8 cellular contexts compared by ENCODE assay signal in the genomic region with DNA sequence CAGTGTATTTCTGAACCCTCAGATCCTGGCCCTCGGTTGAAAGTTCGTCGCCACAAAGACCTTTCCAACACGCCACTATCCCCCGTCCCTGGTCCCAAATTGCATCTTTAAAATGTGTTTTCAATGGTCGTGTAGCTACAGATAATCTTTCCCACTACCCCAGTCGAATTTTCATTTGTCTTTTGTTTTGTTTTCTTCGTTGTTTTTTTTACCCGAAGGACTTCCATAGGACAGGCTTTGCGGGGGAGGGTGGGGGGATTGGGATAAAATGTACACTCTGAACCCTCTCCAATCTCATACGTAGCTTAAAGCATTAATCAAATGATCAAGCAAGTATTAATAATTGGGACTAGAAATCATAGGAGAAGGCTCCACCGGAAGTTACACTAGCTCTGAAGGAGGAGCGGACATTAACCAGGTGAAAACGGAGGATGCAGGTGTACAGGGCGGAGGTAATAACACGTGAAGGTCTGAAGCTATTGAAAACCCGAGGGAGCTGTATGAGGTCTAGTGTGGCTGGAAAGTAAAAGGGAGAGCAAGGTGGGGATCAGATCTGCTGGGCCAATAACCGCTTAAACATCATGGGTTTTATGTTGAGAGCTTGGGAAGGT. TPM values are rescaled to one million over a fixed set of nuclear protein-coding genes. Genes with fewer than 3 reads are reported as not detected.
DNase-seq lines count a peak whose midpoint lies in the region; ATAC-seq and TF ChIP-seq lines count a peak whose summit lies in the region.

No MANE protein-coding gene starts in this region.

- DNase-seq in AG09309 (ENCODE audit: low read depth) (no peak), H7 (peak; percentile 6), OCI-LY7 (ENCODE audit: low spot score) (peak; percentile 58), epithelial cell of proximal tubule (ENCODE audit: low read depth) (no peak), NCI-H1694 treated with DMSO at 0.1 percent for 48 hours (lab: John Stamatoyannopoulos, UW) (no peak), NOMO-1 treated with DMSO at 0.1 percent for 48 hours (lab: John Stamatoyannopoulos, UW; ENCODE audit: unreplicated experiment) (no peak)

- H3K4me1 ChIP-seq in OCI-LY7 (ENCODE audit: insufficient read depth, low read length, poor library complexity, severe bottlenecking) (peaks cover 29% of the 10 kb centered on the region), rectal smooth muscle tissue (ENCODE audit: control insufficient read depth, insufficient read depth, low read length) (peaks cover 12% of the 10 kb centered on the region)

- H3K4me2 ChIP-seq in OCI-LY7 (ENCODE audit: low read length) = peak overlapping the region; percentile 94

- BruUV-seq in OCI-LY7 (replicated peaks; lab: Mats Ljungman, UMichigan) = TSS peak; percentile 75

- peaks cover 6% of the 10 kb centered on the region; the same call in 1 of the 2 replicates for H4K20me1 ChIP-seq in OCI-LY7 (ENCODE audit: insufficient read depth, low read length)

- peak overlapping the region; percentile 99 for H2AFZ ChIP-seq in OCI-LY7 (ENCODE audit: low read length)

- peaks cover 12% of the 10 kb centered on the region for H3K36me3 ChIP-seq in H7 (replicated peaks; ENCODE audit: control insufficient read depth, insufficient read depth, low read length)
- H3K36me3 ChIP-seq in OCI-LY7 (ENCODE audit: insufficient read depth, low read length) = peaks cover 25% of the 10 kb centered on the region
- peaks cover 4% of the 10 kb centered on the region for H3K36me3 ChIP-seq in rectal smooth muscle tissue (ENCODE audit: control insufficient read depth, insufficient read depth, low read length)

- H3K9me2 ChIP-seq in OCI-LY7 (ENCODE audit: insufficient read depth, low read length) = no peaks in the 10 kb centered on the region

- no peaks in the 10 kb centered on the region for H3K9me3 ChIP-seq in OCI-LY7 (ENCODE audit: low read length)

- peaks cover 41% of the 10 kb centered on the region for H3K79me2 ChIP-seq in OCI-LY7 (ENCODE audit: insufficient read depth, low read depth, low read length)

- H3K27me3 ChIP-seq in H7 (ENCODE audit: control insufficient read depth, insufficient read depth, low read length) = no peaks in the 10 kb centered on the region
- H3K27me3 ChIP-seq in rectal smooth muscle tissue (ENCODE audit: control insufficient read depth, insufficient read depth, low read length) = no peaks in the 10 kb centered on the region

- no peak for ATAC-seq in HG03280 (IDR thresholded peaks at IDR 0.05; ENCODE audit: unreplicated experiment)

- POLR2A ChIA-PET in OCI-LY7 (lab: Charles Lee) = interaction anchor here (0.7 to 2.7 kb wide), 11 partner anchors 10 to 93 kb away, joined by 3 to 29 read pairs (median 3); a partner anchor contains a TSS

- H3K27ac ChIP-seq in OCI-LY7 (ENCODE audit: low read depth, low read length, poor library complexity, severe bottlenecking) (peak overlapping the region; percentile 79), rectal smooth muscle tissue (ENCODE audit: low read depth, low read length) (peak overlapping the region; percentile 97)

- intact Hi-C loops in OCI-LY7 (cut with micrococcal nuclease; ENCODE audit: unreplicated experiment) = loop anchor here (1.0 to 5.0 kb wide), 2 partner anchors 32 to 271 kb away; a partner anchor contains a TSS

- no peak for TF ChIP-seq CTCF in AG09309 (IDR thresholded peaks at IDR 0.05; ENCODE audit: control insufficient read depth, insufficient read depth, low read depth, low read length, missing control alignments)
- TF ChIP-seq CTCF in OCI-LY7 (conservative IDR thresholded peaks at IDR 0.05; ENCODE audit: low read length) = no peak
- TF ChIP-seq CTCF in epithelial cell of proximal tubule (conservative IDR thresholded peaks at IDR 0.05; ENCODE audit: low read depth, low read length) = no peak

- CTCF ChIA-PET in OCI-LY7 (lab: Charles Lee; ENCODE audit: unreplicated experiment) = interaction anchor here (1.3 kb wide), 1 partner anchor 34 kb away, joined by 3 read pairs; no protein-coding TSS in a partner anchor

- H3K9ac ChIP-seq in rectal smooth muscle tissue (ENCODE audit: low read length) = peak overlapping the region; percentile 69

- H3K4me3 ChIP-seq in AG09309 (ENCODE audit: control insufficient read depth, low read depth, low read length) (peak overlapping the region; percentile 51), H7 (ENCODE audit: insufficient read depth, low read depth, low read length) (peak overlapping the region; percentile 94), OCI-LY7 (ENCODE audit: low read depth, low read length, poor library complexity, severe bottlenecking) (peak overlapping the region; percentile 96), epithelial cell of proximal tubule (ENCODE audit: low read depth, low read length) (peak overlapping the region; percentile 97), rectal smooth muscle tissue (ENCODE audit: low read length) (peak overlapping the region; percentile 98)

RNA-seq across cellular contexts. Expression of a gene that starts 32.8 kb away (rescaled TPM):
- 26.4 and 28.5 TPM in 2 replicates for total RNA-seq in H7 (2014; rRNA removed; shearing (Covaris generic))
- 39.9 and 44.0 TPM in 2 replicates for total RNA-seq in OCI-LY7 (2014; rRNA removed; shearing (Covaris generic))
- total RNA-seq in OCI-LY7 (2022) = 51.4 and 55.5 TPM in 2 replicates
- total RNA-seq in epithelial cell of proximal tubule = 16.7 and 23.2 TPM in 2 replicates

Comparison
In these comparisons a context has a peak if more than half of its experiments do, and no peak if none do; other contexts are left out.
1. DNase-seq: peak in H7 (single experiment) and OCI-LY7 (single experiment); none in AG09309 (single experiment), epithelial cell of proximal tubule (single experiment), NCI-H1694 treated with DMSO at 0.1 percent for 48 hours (single experiment) and NOMO-1 treated with DMSO at 0.1 percent for 48 hours (single experiment).
2. Peak in every context shown above with its lines, with median percentiles within 50 percentile points of each other: H3K4me3 ChIP-seq.